In genomic region chr7:29921404-29922010, GRCh38 we compare ENCODE assay signal across 8 cellular contexts.
DNase-seq lines count a peak whose midpoint lies in the region; ATAC-seq and TF ChIP-seq lines count a peak whose summit lies in the region.

No MANE protein-coding gene starts in this region.

- H3K9me3 ChIP-seq in MM.1S (replicated peaks; ENCODE audit: insufficient read depth, low read length) (no peaks in the 10 kb centered on the region), RWPE2 (ENCODE audit: severe bottlenecking) (no peaks in the 10 kb centered on the region), hepatocyte (ENCODE audit: low read depth) (no peaks in the 10 kb centered on the region)

- H3K79me2 ChIP-seq in MM.1S (ENCODE audit: low read length) (no peaks in the 10 kb centered on the region), hepatocyte (no peaks in the 10 kb centered on the region)

- ATAC-seq in RWPE2 (ENCODE audit: low read depth) = peak; percentile 80

- H3K4me1 ChIP-seq in MM.1S (ENCODE audit: low read length) (no peaks in the 10 kb centered on the region), RWPE2 (ENCODE audit: insufficient read depth, poor library complexity, severe bottlenecking) (no peaks in the 10 kb centered on the region), hepatocyte (ENCODE audit: insufficient read depth) (no peaks in the 10 kb centered on the region)

- H3K4me3 Mint-ChIP-seq in HFFc6 = no peak overlapping the region

- peaks cover 31% of the 10 kb centered on the region for H3K36me3 Mint-ChIP-seq in HFFc6 (ENCODE audit: low read depth)

- no peak overlapping the region for H3K4me3 ChIP-seq in MM.1S (ENCODE audit: low read length)
- H3K4me3 ChIP-seq in RWPE2 (ENCODE audit: severe bottlenecking) = no peak overlapping the region
- H3K4me3 ChIP-seq in hepatocyte = no peak overlapping the region

- H2AFZ ChIP-seq in MM.1S (ENCODE audit: low read length) (no peak overlapping the region), hepatocyte (no peak overlapping the region)

- TF ChIP-seq CTCF in HFFc6 (IDR thresholded peaks at IDR 0.05) (peak; percentile 98), MM.1S (IDR thresholded peaks at IDR 0.05; ENCODE audit: low read length) (peak; percentile 92), RWPE2 (IDR thresholded peaks at IDR 0.05; ENCODE audit: poor library complexity, severe bottlenecking) (peak; percentile 92), hepatocyte (IDR thresholded peaks at IDR 0.05; ENCODE audit: poor library complexity) (peak; percentile 87)

- no peaks in the 10 kb centered on the region for H3K4me1 Mint-ChIP-seq in HFFc6 (ENCODE audit: low read depth)

- H3K27ac ChIP-seq in MM.1S (ENCODE audit: low read length) (no peak overlapping the region), RWPE2 (ENCODE audit: poor library complexity, severe bottlenecking) (no peak overlapping the region), hepatocyte (no peak overlapping the region)

- H4K20me1 ChIP-seq in MM.1S (ENCODE audit: insufficient read depth, low read length) (no peaks in the 10 kb centered on the region), hepatocyte (ENCODE audit: insufficient read depth, poor library complexity, severe bottlenecking) (peaks cover 3% of the 10 kb centered on the region)

- DNase-seq in activated naive CD4-positive, alpha-beta T cell treated with Interleukin-2 at 50 U/mL for 16 hours = peak; percentile 22
- DNase-seq in activated naive CD4-positive, alpha-beta T cell (lab: John Stamatoyannopoulos, UW) = no peak
- peak; percentile 54 for DNase-seq in HFFc6
- DNase-seq in MM.1S = peak; percentile 58
- DNase-seq in RWPE2 (ENCODE audit: low spot score) = no peak
- peak; percentile 59 for DNase-seq in amniotic epithelial cell (ENCODE audit: low read depth)
- peak; percentile 68 for DNase-seq in hepatocyte (ENCODE audit: low spot score)
- DNase-seq in smooth muscle cell of the brain vasculature (ENCODE audit: low read depth, low spot score) = peak; percentile 39

- H3K9me2 ChIP-seq in MM.1S (replicated peaks; ENCODE audit: insufficient read depth, low read length) (no peaks in the 10 kb centered on the region), hepatocyte (replicated peaks; ENCODE audit: insufficient read depth) (no peaks in the 10 kb centered on the region)

- peaks cover 2% of the 10 kb centered on the region; the same call in 1 of the 2 replicates for H3K27me3 Mint-ChIP-seq in HFFc6 (ENCODE audit: insufficient read depth)

- H3F3A ChIP-seq in MM.1S (ENCODE audit: insufficient read depth, low read length) = no peaks in the 10 kb centered on the region

- H3K9me3 Mint-ChIP-seq in HFFc6 = no peaks in the 10 kb centered on the region

- H3K36me3 ChIP-seq in MM.1S (replicated peaks; ENCODE audit: insufficient read depth, low read length) = no peaks in the 10 kb centered on the region
- H3K36me3 ChIP-seq in RWPE2 (ENCODE audit: low read depth) = peaks cover 37% of the 10 kb centered on the region
- no peaks in the 10 kb centered on the region for H3K36me3 ChIP-seq in hepatocyte (replicated peaks; ENCODE audit: insufficient read depth, low read depth)

- H3K4me2 ChIP-seq in MM.1S (ENCODE audit: low read depth, low read length) = no peak overlapping the region
- H3K4me2 ChIP-seq in hepatocyte = no peak overlapping the region

- WGBS in hepatocyte (ENCODE audit: low lambda C conversion rate, missing lambda C conversion rate) = 50% methylated on average over 4 of the region's 4 CpGs

- H3K27me3 ChIP-seq in MM.1S (replicated peaks; ENCODE audit: insufficient read depth, low read length) (no peaks in the 10 kb centered on the region), RWPE2 (ENCODE audit: insufficient read depth, poor library complexity, severe bottlenecking) (no peaks in the 10 kb centered on the region), hepatocyte (no peaks in the 10 kb centered on the region)

- no peak overlapping the region for H3K9ac ChIP-seq in MM.1S (ENCODE audit: low read length)

- peak overlapping the region; percentile 4; the same call in 1 of the 2 replicates for H3K27ac Mint-ChIP-seq in HFFc6

Comparison
In these comparisons a context has a peak if more than half of its experiments do, and no peak if none do; other contexts are left out.
1. DNase-seq: peak in activated naive CD4-positive, alpha-beta T cell treated with Interleukin-2 at 50 U/mL for 16 hours (single experiment), HFFc6 (single experiment), MM.1S (single experiment), amniotic epithelial cell (single experiment), hepatocyte (single experiment) and smooth muscle cell of the brain vasculature (single experiment); none in activated naive CD4-positive, alpha-beta T cell (0 of 4) and RWPE2 (single experiment).
2. Peak in every context shown above with its lines, with median percentiles within 50 percentile points of each other: CTCF ChIP-seq.